ENCODE assay signal across 23 cellular contexts in genomic region chr1:15742339-15742801, GRCh38. TPM values are rescaled to one million over a fixed set of nuclear protein-coding genes. Genes with fewer than 3 reads are reported as not detected.
DNase-seq lines count a peak whose midpoint lies in the region; ATAC-seq lines count a peak whose summit lies in the region.
"Had no signal": no experiment of that assay in that cellular context is flagged by ENCODE, and none has a peak within 500 bp of the region (broad histone marks: within the 10 kb centered on the region; RNA-seq: fewer than 3 reads in every experiment).

Gene TMEM82, plus strand, starts transcription at chr1:15742499. Its CDS starts 61 bp downstream, at chr1:15742560.

- ATAC-seq in left cardiac atrium: no peak
- no peak for ATAC-seq in right cardiac atrium
- ATAC-seq: CD8-positive, alpha-beta T cell; effector memory CD8-positive, alpha-beta T cell had no signal

- peaks cover 0 to 5% of the 10 kb centered on the region in 2 donors for H3K36me3 ChIP-seq in duodenal mucosa (ENCODE audit: control insufficient read depth in 1 of 2, insufficient read depth in 2 of 2, low read length in 2 of 2)
- no peaks in the 10 kb centered on the region for H3K36me3 ChIP-seq in mucosa of stomach (ENCODE audit: control insufficient read depth, insufficient read depth, low read length)
- H3K36me3 ChIP-seq: ovary had no signal

- WGBS in right cardiac atrium: 30% methylated on average over 14 of the region's 14 CpGs

- peak; percentile 26 for DNase-seq in left cardiac atrium
- no peak for DNase-seq in right cardiac atrium
- DNase-seq in ureter (ENCODE audit: low spot score): no peak
- DNase-seq in EL: no peak
- no peak for DNase-seq in NCI-H1417 treated with DMSO at 0.1 percent for 48 hours (lab: John Stamatoyannopoulos, UW)
- no peak for DNase-seq in NCI-H1694 treated with DMSO at 0.1 percent for 48 hours (lab: John Stamatoyannopoulos, UW)
- DNase-seq: activated CD4-positive, alpha-beta T cell treated with anti-CD3 and anti-CD28 coated beads for 1 hour; effector memory CD8-positive, alpha-beta T cell; immature natural killer cell; NCI-H1930; NCI-H526 treated with DMSO at 0.1 percent for 48 hours; ovary; spleen; stomach; T-helper 2 cell had no signal

- peak within 1 kb of the TSS; percentile 70 to 77 for H3K9ac ChIP-seq in duodenal mucosa (ENCODE audit: low read depth in 1 of 2, low read length in 2 of 2)
- H3K9ac ChIP-seq in mucosa of stomach (ENCODE audit: low read length): peak within 1 kb of the TSS; percentile 22

- H3K9me3 ChIP-seq in right cardiac atrium (ENCODE audit: control insufficient read depth, low read length) (no peaks in the 10 kb centered on the region), duodenal mucosa (ENCODE audit: control insufficient read depth in 1 of 2, low read length in 2 of 2) (no peaks in the 10 kb centered on the region), mucosa of stomach (ENCODE audit: control insufficient read depth, low read length) (no peaks in the 10 kb centered on the region)
- H3K9me3 ChIP-seq: ovary, spleen, stomach had no signal

- intact Hi-C loops in left cardiac atrium (cut with DNase I): loop anchor here in 1 of 2 donors (10.0 kb wide), 1 partner anchor 148 kb away; no protein-coding TSS in a partner anchor
- intact Hi-C loops in right cardiac atrium (cut with DNase I): loop anchor here in 3 of 4 donors (5.0 to 10.0 kb wide), 2 partner anchors 145 to 148 kb away; no protein-coding TSS in a partner anchor

- H3K27me3 ChIP-seq in right cardiac atrium (ENCODE audit: control insufficient read depth, insufficient read depth): no peaks in the 10 kb centered on the region
- H3K27me3 ChIP-seq in duodenal mucosa (ENCODE audit: control insufficient read depth in 1 of 2, insufficient read depth in 2 of 2, low read length in 2 of 2): no peaks in the 10 kb centered on the region
- no peaks in the 10 kb centered on the region for H3K27me3 ChIP-seq in mucosa of stomach (ENCODE audit: control insufficient read depth, insufficient read depth, low read length)
- H3K27me3 ChIP-seq: ovary, spleen, stomach had no signal

- no peak within 1 kb of the TSS for H3K4me3 ChIP-seq in right cardiac atrium (ENCODE audit: low read length)
- peak within 1 kb of the TSS; percentile 58 to 65 for H3K4me3 ChIP-seq in duodenal mucosa (ENCODE audit: low read depth in 1 of 2, low read length in 2 of 2)
- H3K4me3 ChIP-seq in mucosa of stomach (ENCODE audit: low read length): no peak within 1 kb of the TSS
- H3K4me3 ChIP-seq: ovary, spleen, stomach had no signal

- no peaks in the 10 kb centered on the region for H3K4me1 ChIP-seq in right cardiac atrium (ENCODE audit: control insufficient read depth, insufficient read depth, low read length)
- H3K4me1 ChIP-seq in duodenal mucosa (ENCODE audit: control insufficient read depth in 1 of 2, insufficient read depth in 2 of 2, low read length in 2 of 2): peaks cover 18 to 32% of the 10 kb centered on the region in 2 donors
- H3K4me1 ChIP-seq in mucosa of stomach (ENCODE audit: control insufficient read depth, insufficient read depth, low read length): peaks cover 26% of the 10 kb centered on the region

- no peak within 1 kb of the TSS for H3K27ac ChIP-seq in right cardiac atrium (ENCODE audit: low read length)
- H3K27ac ChIP-seq in duodenal mucosa (ENCODE audit: low read depth, low read length): peak within 1 kb of the TSS; percentile 84
- H3K27ac ChIP-seq: ovary, spleen had no signal

RNA-seq across cellular contexts. Expression of gene TMEM82, which starts in this region (rescaled TPM):
- total RNA-seq in left cardiac atrium (not detected), right cardiac atrium (not detected), ureter (not detected)
- not detected for polyA plus RNA-seq in right cardiac atrium
- total RNA-seq: A673; activated naive CD4-positive, alpha-beta T cell treated with anti-CD3 and anti-CD28 coated beads, Interleukin-2, amount 50 U/mL, for 72 hours; CD8-positive, alpha-beta T cell; fibroblast of villous mesenchyme; mesothelial cell of epicardium; ovary; RPMI7951; spleen had no signal
- polyA plus RNA-seq: immature natural killer cell, ovary, spleen had no signal

Comparison
In these comparisons a context has a peak if more than half of its experiments do, and no peak if none do; other contexts are left out.
1. Peak in DNase-seq in left cardiac atrium; RNA of the gene not detected or under 1 TPM.
2. H3K4me3 ChIP-seq: peak in duodenal mucosa (2 of 2); none in right cardiac atrium (single experiment) and mucosa of stomach (single experiment).